In the genomic region with DNA sequence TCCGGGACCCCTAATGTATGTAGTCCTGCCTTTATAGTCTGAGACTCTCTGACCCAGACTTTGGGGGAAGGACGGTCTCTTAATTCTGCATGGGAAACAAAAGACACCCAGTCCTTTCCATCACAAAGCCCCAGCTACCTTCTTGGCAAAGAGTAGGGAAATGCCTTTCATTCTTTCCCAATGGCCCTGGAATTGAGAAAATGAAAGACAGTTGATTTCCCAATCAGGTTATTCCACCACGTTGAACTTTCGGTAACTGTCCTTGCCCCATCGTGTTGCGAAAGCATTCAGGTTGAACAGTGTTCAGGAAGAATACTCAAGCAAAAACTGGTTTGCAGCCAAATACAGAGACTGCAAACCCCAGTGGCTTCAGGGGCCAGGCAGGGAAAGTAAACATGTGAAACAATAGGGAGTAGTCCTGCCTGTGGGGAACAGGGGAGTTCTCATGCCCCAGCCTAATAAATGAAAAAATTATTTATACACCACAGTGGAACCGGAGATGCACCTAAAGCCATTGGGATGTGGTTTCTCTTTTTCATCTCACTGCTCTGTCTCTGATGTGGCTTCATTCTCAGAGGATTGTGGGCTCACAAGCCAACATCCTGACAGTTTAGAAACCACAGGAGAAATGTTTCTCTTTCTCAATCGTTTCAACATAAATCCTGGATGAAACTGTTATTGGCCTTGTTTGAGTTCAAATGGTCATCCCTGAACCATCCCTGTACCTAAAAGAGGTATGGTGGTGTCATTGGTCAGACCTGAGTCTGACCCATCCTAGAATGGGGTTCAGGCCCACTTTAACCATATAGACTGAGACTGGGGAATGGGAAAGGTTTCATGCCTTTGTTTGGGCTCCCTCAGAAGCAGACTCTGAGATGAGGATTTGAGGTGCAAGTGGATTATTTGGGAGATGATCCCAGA, we compare ENCODE assay signal across 8 cellular contexts. TPM values are rescaled to one million over a fixed set of nuclear protein-coding genes. Genes with fewer than 3 reads are reported as not detected.
DNase-seq lines count a peak whose midpoint lies in the region; ATAC-seq and TF ChIP-seq lines count a peak whose summit lies in the region.

No MANE protein-coding gene starts in this region.

- H3K4me1 Mint-ChIP-seq in activated CD8-positive, alpha-beta T cell treated with anti-CD3 and anti-CD28 coated beads for 36 hours (ENCODE audit: low read depth) = peaks cover 14% of the 10 kb centered on the region

- CTCF ChIA-PET in activated CD8-positive, alpha-beta T cell treated with anti-CD3 and anti-CD28 coated beads for 36 hours (lab: Charles Lee) = no interaction called here

- ATAC-seq in activated CD8-positive, alpha-beta T cell treated with anti-CD3 and anti-CD28 coated beads for 36 hours = no peak
- ATAC-seq in Right ventricle myocardium inferior = peak; percentile 52
- ATAC-seq in GM18907 (IDR thresholded peaks at IDR 0.05; ENCODE audit: unreplicated experiment) = no peak

- H3K27ac Mint-ChIP-seq in activated CD8-positive, alpha-beta T cell treated with anti-CD3 and anti-CD28 coated beads for 36 hours = no peak overlapping the region

- peaks cover 53% of the 10 kb centered on the region for H3K27me3 Mint-ChIP-seq in activated CD8-positive, alpha-beta T cell treated with anti-CD3 and anti-CD28 coated beads for 36 hours

- no peak overlapping the region for H3K4me3 Mint-ChIP-seq in activated CD8-positive, alpha-beta T cell treated with anti-CD3 and anti-CD28 coated beads for 36 hours

- DNase-seq in Caki2 (ENCODE audit: low read depth) = peak; percentile 70
- peak; percentile 53 for DNase-seq in LoVo (ENCODE audit: low spot score)
- peak; percentile 27 for DNase-seq in activated CD8-positive, alpha-beta T cell treated with anti-CD3 and anti-CD28 coated beads for 36 hours
- DNase-seq in Right ventricle myocardium inferior (ENCODE audit: missing footprints) = no peak
- peak; percentile 87 for DNase-seq in pulmonary artery endothelial cell (ENCODE audit: low read depth, low spot score)
- DNase-seq in erythroblast (lab: John Stamatoyannopoulos, UW) = no peak
- DNase-seq in GM19238 (ENCODE audit: insufficient read length, low spot score) = no peak

- POLR2A ChIA-PET in activated CD8-positive, alpha-beta T cell treated with anti-CD3 and anti-CD28 coated beads for 36 hours (lab: Charles Lee) = interaction anchor here (1.1 kb wide), 1 partner anchor 8 kb away, joined by 5 read pairs; no protein-coding TSS in a partner anchor

- TF ChIP-seq POLR2A in erythroblast (IDR thresholded peaks at IDR 0.05; ENCODE audit: low read length) = no peak

- no peak for TF ChIP-seq CTCF in activated CD8-positive, alpha-beta T cell treated with anti-CD3 and anti-CD28 coated beads for 36 hours (IDR thresholded peaks at IDR 0.05)

- H3K9me3 Mint-ChIP-seq in activated CD8-positive, alpha-beta T cell treated with anti-CD3 and anti-CD28 coated beads for 36 hours = no peaks in the 10 kb centered on the region

- in situ Hi-C loops in Caki2 (cut with HindIII; ENCODE audit: low pct_unique_long_range_greater_than_20kb, low sequenced_read_pairs) = no loop called here

- H3K36me3 Mint-ChIP-seq in activated CD8-positive, alpha-beta T cell treated with anti-CD3 and anti-CD28 coated beads for 36 hours (ENCODE audit: low read depth) = no peaks in the 10 kb centered on the region

- intact Hi-C loops in activated CD8-positive, alpha-beta T cell treated with anti-CD3 and anti-CD28 coated beads for 36 hours (cut with micrococcal nuclease) = no loop called here
- intact Hi-C loops in Right ventricle myocardium inferior (cut with DNase I) = loop anchor here (5.0 kb wide), 1 partner anchor 156 kb away; no protein-coding TSS in a partner anchor

RNA-seq across cellular contexts. Expression of a gene that starts 44.2 kb away (rescaled TPM):
- 7.4 and 7.6 TPM in 2 replicates for total RNA-seq in Caki2 (2014; rRNA removed; shearing (Covaris generic); ENCODE audit: low replicate concordance)
- total RNA-seq in activated CD8-positive, alpha-beta T cell treated with anti-CD3 and anti-CD28 coated beads for 36 hours = 10 to 100 TPM in 1 of 2 experiments, 1 to 10 TPM in 1; 9.4 to 11.3 TPM
- total RNA-seq in Right ventricle myocardium inferior = 4.7 TPM
- 6.1 and 6.2 TPM in 2 replicates for total RNA-seq in pulmonary artery endothelial cell

RNA-seq across cellular contexts. Expression of a gene that starts 54.8 kb away (rescaled TPM):
- total RNA-seq in Caki2 (2014; rRNA removed; shearing (Covaris generic); ENCODE audit: low replicate concordance) = 55.2 and 66.4 TPM in 2 replicates
- 10 to 100 TPM; 16.5 to 16.8 TPM for total RNA-seq in activated CD8-positive, alpha-beta T cell treated with anti-CD3 and anti-CD28 coated beads for 36 hours
- total RNA-seq in Right ventricle myocardium inferior (44.0 TPM), pulmonary artery endothelial cell (55.8 and 75.4 TPM in 2 replicates)

Comparison
In these comparisons a context has a peak if more than half of its experiments do, and no peak if none do; other contexts are left out.
1. DNase-seq: peak in Caki2 (single experiment), LoVo (single experiment), activated CD8-positive, alpha-beta T cell treated with anti-CD3 and anti-CD28 coated beads for 36 hours (single experiment) and pulmonary artery endothelial cell (single experiment); none in Right ventricle myocardium inferior (single experiment), erythroblast (0 of 2) and GM19238 (single experiment).